Comparison of ENCODE assay signal across 3 cellular contexts in the genomic region with DNA sequence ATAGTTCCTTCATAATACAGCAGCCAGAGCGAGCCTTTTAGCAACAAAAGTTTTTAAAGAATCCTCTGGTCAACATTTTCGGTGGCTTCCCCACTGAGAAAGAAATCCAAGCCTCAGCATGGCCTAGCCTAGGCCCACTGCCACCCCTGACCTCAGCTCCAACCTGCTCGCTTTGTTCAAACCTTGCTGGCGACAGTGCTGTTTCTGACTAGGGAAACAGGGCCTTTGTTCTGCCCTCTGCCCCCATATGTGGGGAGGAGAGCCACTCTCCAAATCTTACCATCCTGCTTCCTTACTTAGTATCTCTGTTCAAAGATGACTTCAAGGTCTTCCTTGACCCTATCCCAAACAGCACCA.
TF ChIP-seq lines count a peak whose summit lies in the region.

No MANE protein-coding gene starts in this region.

TF ChIP-seq in SK-N-SH, 30 proteins besides CTCF, POLR2A, EP300 and RAD21:
- TF ChIP-seq, protein P1, sequence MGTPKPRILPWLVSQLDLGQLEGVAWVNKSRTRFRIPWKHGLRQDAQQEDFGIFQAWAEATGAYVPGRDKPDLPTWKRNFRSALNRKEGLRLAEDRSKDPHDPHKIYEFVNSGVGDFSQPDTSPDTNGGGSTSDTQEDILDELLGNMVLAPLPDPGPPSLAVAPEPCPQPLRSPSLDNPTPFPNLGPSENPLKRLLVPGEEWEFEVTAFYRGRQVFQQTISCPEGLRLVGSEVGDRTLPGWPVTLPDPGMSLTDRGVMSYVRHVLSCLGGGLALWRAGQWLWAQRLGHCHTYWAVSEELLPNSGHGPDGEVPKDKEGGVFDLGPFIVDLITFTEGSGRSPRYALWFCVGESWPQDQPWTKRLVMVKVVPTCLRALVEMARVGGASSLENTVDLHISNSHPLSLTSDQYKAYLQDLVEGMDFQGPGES (IDR thresholded peaks at IDR 0.05; ENCODE audit: low read depth, low read length), result no peak
- peak; percentile 7; the same call in 1 of the 2 replicates for TF ChIP-seq POLR2AphosphoS5 (IDR thresholded peaks at IDR 0.05; ENCODE audit: low read depth, low read length)

TF ChIP-seq in SK-N-SH treated with all-trans-retinoic acid at 6 μM for 48 hours, 23 proteins besides CTCF, POLR2A, EP300 and RAD21:
- TF ChIP-seq POU6F1 (CRISPR knock-in tag; IDR thresholded peaks at IDR 0.05; ENCODE audit: borderline replicate concordance, low read depth), result no peak
- TF ChIP-seq, protein P2, sequence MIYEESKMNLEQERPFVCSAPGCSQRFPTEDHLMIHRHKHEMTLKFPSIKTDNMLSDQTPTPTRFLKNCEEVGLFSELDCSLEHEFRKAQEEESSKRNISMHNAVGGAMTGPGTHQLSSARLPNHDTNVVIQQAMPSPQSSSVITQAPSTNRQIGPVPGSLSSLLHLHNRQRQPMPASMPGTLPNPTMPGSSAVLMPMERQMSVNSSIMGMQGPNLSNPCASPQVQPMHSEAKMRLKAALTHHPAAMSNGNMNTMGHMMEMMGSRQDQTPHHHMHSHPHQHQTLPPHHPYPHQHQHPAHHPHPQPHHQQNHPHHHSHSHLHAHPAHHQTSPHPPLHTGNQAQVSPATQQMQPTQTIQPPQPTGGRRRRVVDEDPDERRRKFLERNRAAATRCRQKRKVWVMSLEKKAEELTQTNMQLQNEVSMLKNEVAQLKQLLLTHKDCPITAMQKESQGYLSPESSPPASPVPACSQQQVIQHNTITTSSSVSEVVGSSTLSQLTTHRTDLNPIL (CRISPR knock-in tag; IDR thresholded peaks at IDR 0.05; ENCODE audit: low read depth), result no peak

TF ChIP-seq in K562, 482 proteins besides CTCF, POLR2A, EP300 and RAD21:
- TF ChIP-seq LCOR (CRISPR knock-in tag; IDR thresholded peaks at IDR 0.05) (0 out of 2 replicates have a peak, but pooled peaks have one; percentile 43), POLR2H (tag; IDR thresholded peaks at IDR 0.05; ENCODE audit: low read depth) (peak; percentile 40; the same call in 1 of the 2 replicates), U2AF1 (optimal IDR thresholded peaks at IDR 0.05; ENCODE audit: low read depth, low read length) (no peak), KLF6 (CRISPR knock-in tag; IDR thresholded peaks at IDR 0.05; ENCODE audit: borderline replicate concordance) (no peak), POLR2G (IDR thresholded peaks at IDR 0.05; ENCODE audit: low read depth, low read length) (peak; percentile 56)
